ENCODE assay signal across 15 cellular contexts in the genomic region with DNA sequence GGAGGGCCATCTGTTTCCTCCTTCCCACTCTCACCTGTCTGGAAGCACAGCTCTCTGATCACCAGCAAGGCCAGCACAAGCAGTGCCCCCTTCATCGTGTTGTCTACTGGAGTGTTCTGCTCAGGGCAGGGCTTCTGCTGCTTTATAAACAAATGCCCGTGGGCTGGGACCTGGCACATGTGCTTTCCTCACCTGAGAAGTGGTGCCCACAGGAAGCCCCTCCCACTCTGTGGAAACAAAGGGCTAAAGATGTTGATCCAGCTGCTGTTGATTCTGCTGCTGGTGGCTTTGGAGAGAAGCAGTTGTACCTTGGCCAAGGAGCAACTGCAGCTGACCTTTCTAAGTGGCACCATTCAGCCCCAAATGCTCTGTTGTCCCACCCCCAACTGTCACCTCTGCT. TPM values are rescaled to one million over a fixed set of nuclear protein-coding genes. Genes with fewer than 3 reads are reported as not detected.
A peak's percentile ranks its signal among the peaks of the same experiment; 100 is the strongest.
DNase-seq lines count a peak whose midpoint lies in the region; ATAC-seq and TF ChIP-seq lines count a peak whose summit lies in the region.
"Had no signal": no experiment of that assay in that cellular context is flagged by ENCODE, and none has a peak within 500 bp of the region (broad histone marks: within the 10 kb centered on the region; RNA-seq: fewer than 3 reads in every experiment).

No MANE protein-coding gene starts in this region.

- H3K36me3 Mint-ChIP-seq in activated CD4-positive, alpha-beta memory T cell treated with anti-CD3 and anti-CD28 coated beads, Interleukin-2, amount 10 ng/mL, durations not matched to agents 7 days and 5 days (ENCODE audit: low read depth) = no peaks in the 10 kb centered on the region
- H3K36me3 Mint-ChIP-seq: CD14-positive monocyte; CD8-positive, alpha-beta T cell had no signal

- POLR2A ChIA-PET in activated CD4-positive, alpha-beta memory T cell treated with anti-CD3 and anti-CD28 coated beads, Interleukin-2, amount 10 ng/mL, durations not matched to agents 7 days and 5 days (lab: Charles Lee) = no interaction called here

- peaks cover 8% of the 10 kb centered on the region for H3K27me3 Mint-ChIP-seq in activated CD4-positive, alpha-beta memory T cell treated with anti-CD3 and anti-CD28 coated beads, Interleukin-2, amount 10 ng/mL, durations not matched to agents 7 days and 5 days

- ATAC-seq in omental fat pad (ENCODE audit: low FRiP score) (no peak), GM21717 (IDR thresholded peaks at IDR 0.05; ENCODE audit: unreplicated experiment) (no peak)
- ATAC-seq: CD8-positive, alpha-beta T cell had no signal

- DNase-seq in NCI-H146 (lab: John Stamatoyannopoulos, UW) = peak; percentile 14
- no peak for DNase-seq in NCI-H146 treated with DMSO at 0.1 percent for 48 hours (lab: John Stamatoyannopoulos, UW; ENCODE audit: unreplicated experiment)
- DNase-seq in DMS53 (lab: John Stamatoyannopoulos, UW) = peak; percentile 97
- peak; percentile 68 for DNase-seq in NCI-H69 (lab: John Stamatoyannopoulos, UW)
- peak; percentile 10 for DNase-seq in SHP77 treated with DMSO at 0.1 percent for 48 hours (lab: John Stamatoyannopoulos, UW)
- no peak for DNase-seq in omental fat pad (ENCODE audit: low spot score)
- DNase-seq in activated CD4-positive, alpha-beta memory T cell treated with anti-CD3 and anti-CD28 coated beads, Interleukin-2, amount 10 ng/mL, durations not matched to agents 7 days and 5 days = no peak
- DNase-seq: CD8-positive, alpha-beta T cell; DMS79 treated with DMSO at 0.1 percent for 48 hours; EL; HCEC 1CT; HFFc6 had no signal

- no peak for TF ChIP-seq CTCF in omental fat pad (IDR thresholded peaks at IDR 0.05)

- CTCF ChIA-PET in activated CD4-positive, alpha-beta memory T cell treated with anti-CD3 and anti-CD28 coated beads, Interleukin-2, amount 10 ng/mL, durations not matched to agents 7 days and 5 days (lab: Charles Lee) = no interaction called here

- H3K4me1 Mint-ChIP-seq in activated CD4-positive, alpha-beta memory T cell treated with anti-CD3 and anti-CD28 coated beads, Interleukin-2, amount 10 ng/mL, durations not matched to agents 7 days and 5 days = no peaks in the 10 kb centered on the region
- H3K4me1 Mint-ChIP-seq: CD14-positive monocyte had no signal

- no peak overlapping the region for H3K4me3 Mint-ChIP-seq in activated CD4-positive, alpha-beta memory T cell treated with anti-CD3 and anti-CD28 coated beads, Interleukin-2, amount 10 ng/mL, durations not matched to agents 7 days and 5 days
- H3K4me3 Mint-ChIP-seq: CD14-positive monocyte; CD8-positive, alpha-beta T cell; HFFc6 had no signal

- no peak overlapping the region for H3K27ac Mint-ChIP-seq in activated CD4-positive, alpha-beta memory T cell treated with anti-CD3 and anti-CD28 coated beads, Interleukin-2, amount 10 ng/mL, durations not matched to agents 7 days and 5 days
- H3K27ac Mint-ChIP-seq: CD14-positive monocyte; CD8-positive, alpha-beta T cell; HFFc6 had no signal

- peaks cover 10% of the 10 kb centered on the region for H3K9me3 Mint-ChIP-seq in activated CD4-positive, alpha-beta memory T cell treated with anti-CD3 and anti-CD28 coated beads, Interleukin-2, amount 10 ng/mL, durations not matched to agents 7 days and 5 days

RNA-seq across cellular contexts. Expression of a gene that starts 26.4 kb away (rescaled TPM):
- total RNA-seq in omental fat pad = 10 to 100 TPM in 3 of 4 donors, 1 to 10 TPM in 1; 8.3 to 34.8 (median 17.6) TPM
- 1 to 10 TPM; 4.2 to 4.7 TPM for total RNA-seq in activated CD4-positive, alpha-beta memory T cell treated with anti-CD3 and anti-CD28 coated beads, Interleukin-2, amount 10 ng/mL, durations not matched to agents 7 days and 5 days

RNA-seq across cellular contexts. Expression of a gene that starts 30.2 kb away (rescaled TPM):
- total RNA-seq in omental fat pad = 10 to 100 TPM; 11.8 to 40.8 (median 19.9) TPM
- total RNA-seq in activated CD4-positive, alpha-beta memory T cell treated with anti-CD3 and anti-CD28 coated beads, Interleukin-2, amount 10 ng/mL, durations not matched to agents 7 days and 5 days = 10 to 100 TPM; 18.4 to 20.3 TPM

RNA-seq across cellular contexts. Expression of a gene that starts 30.7 kb away (rescaled TPM):
- total RNA-seq in omental fat pad = under 1 TPM in 3 of 4 donors, not detected in 1; 0.37 to 0.88 (median 0.48) TPM
- total RNA-seq in activated CD4-positive, alpha-beta memory T cell treated with anti-CD3 and anti-CD28 coated beads, Interleukin-2, amount 10 ng/mL, durations not matched to agents 7 days and 5 days = under 1 TPM; 0.40 to 0.58 TPM
- total RNA-seq: H4 had no signal

Comparison
In these comparisons a context has a peak if more than half of its experiments do, and no peak if none do; other contexts are left out.
1. DNase-seq: peak in NCI-H146 (single experiment), DMS53 (single experiment), NCI-H69 (single experiment) and SHP77 treated with DMSO at 0.1 percent for 48 hours (single experiment); none in NCI-H146 treated with DMSO at 0.1 percent for 48 hours (single experiment), omental fat pad (single experiment) and activated CD4-positive, alpha-beta memory T cell treated with anti-CD3 and anti-CD28 coated beads, Interleukin-2, amount 10 ng/mL, durations not matched to agents 7 days and 5 days (single experiment).